Comparison of ENCODE assay signal across 8 cellular contexts in genomic region chr1:211381481-211382181, GRCh38. TPM values are rescaled to one million over a fixed set of nuclear protein-coding genes. Genes with fewer than 3 reads are reported as not detected.
DNase-seq lines count a peak whose midpoint lies in the region; ATAC-seq lines count a peak whose summit lies in the region.

No MANE protein-coding gene starts in this region.

- no peaks in the 10 kb centered on the region for H3K9me2 ChIP-seq in GM23248 (ENCODE audit: insufficient read depth)

- peak overlapping the region; percentile 87 for H3K4me2 ChIP-seq in GM23248 (ENCODE audit: unreplicated experiment)

- peak overlapping the region; percentile 90 to 97 (median 96) for H3K4me3 Mint-ChIP-seq in CD4-positive, CD25-positive, alpha-beta regulatory T cell
- H3K4me3 Mint-ChIP-seq in activated naive CD8-positive, alpha-beta T cell treated with anti-CD3 and anti-CD28 coated beads for 36 hours: peak overlapping the region; percentile 82

- no peaks in the 10 kb centered on the region for H3K27me3 Mint-ChIP-seq in CD4-positive, CD25-positive, alpha-beta regulatory T cell
- H3K27me3 Mint-ChIP-seq in activated naive CD8-positive, alpha-beta T cell treated with anti-CD3 and anti-CD28 coated beads for 36 hours: no peaks in the 10 kb centered on the region

- peak overlapping the region; percentile 55 to 98 (median 96) for H3K27ac Mint-ChIP-seq in CD4-positive, CD25-positive, alpha-beta regulatory T cell
- H3K27ac Mint-ChIP-seq in activated naive CD8-positive, alpha-beta T cell treated with anti-CD3 and anti-CD28 coated beads for 36 hours: peak overlapping the region; percentile 96

- peaks cover 22 to 51% (median 31%) of the 10 kb centered on the region in 4 donors for H3K4me1 Mint-ChIP-seq in CD4-positive, CD25-positive, alpha-beta regulatory T cell
- H3K4me1 Mint-ChIP-seq in activated naive CD8-positive, alpha-beta T cell treated with anti-CD3 and anti-CD28 coated beads for 36 hours: peaks cover 42% of the 10 kb centered on the region

- H3K27ac ChIP-seq in CD4-positive, CD25-positive, alpha-beta regulatory T cell (ENCODE audit: insufficient read depth, low read length, poor library complexity, severe bottlenecking): peak overlapping the region; percentile 90
- H3K27ac ChIP-seq in GM23248: no peak overlapping the region; the same call in 1 of the 2 replicates

- no peak for ATAC-seq in CD4-positive, CD25-positive, alpha-beta regulatory T cell (ENCODE audit: low read depth in 2 of 2)
- no peak for ATAC-seq in GM21526 (IDR thresholded peaks at IDR 0.05; ENCODE audit: low FRiP score, unreplicated experiment)

- no peaks in the 10 kb centered on the region for H3K79me2 ChIP-seq in GM23248 (ENCODE audit: insufficient read depth)

- peak overlapping the region; percentile 77 for H3K4me3 ChIP-seq in CD4-positive, CD25-positive, alpha-beta regulatory T cell (ENCODE audit: low read depth, low read length)
- H3K4me3 ChIP-seq in GM23248 (peak overlapping the region; percentile 74), mucosa of stomach (ENCODE audit: low read length) (peak overlapping the region; percentile 95)

- no peaks in the 10 kb centered on the region for H3K9me3 ChIP-seq in CD4-positive, CD25-positive, alpha-beta regulatory T cell (ENCODE audit: control insufficient read depth in 2 of 2, low read length in 2 of 2)
- no peaks in the 10 kb centered on the region for H3K9me3 ChIP-seq in GM23248 (ENCODE audit: low read depth)
- H3K9me3 ChIP-seq in mucosa of stomach (ENCODE audit: control insufficient read depth, low read length): no peaks in the 10 kb centered on the region

- peaks cover 7% of the 10 kb centered on the region for H3K4me1 ChIP-seq in CD4-positive, CD25-positive, alpha-beta regulatory T cell (ENCODE audit: control insufficient read depth, insufficient read depth, low read length, poor library complexity, severe bottlenecking)
- H3K4me1 ChIP-seq in GM23248 (ENCODE audit: insufficient read depth): peaks cover 31% of the 10 kb centered on the region
- H3K4me1 ChIP-seq in mucosa of stomach (ENCODE audit: control insufficient read depth, insufficient read depth, low read length): peaks cover 10% of the 10 kb centered on the region

- peak overlapping the region; percentile 95 for H2AFZ ChIP-seq in GM23248

- no peaks in the 10 kb centered on the region for H3K27me3 ChIP-seq in CD4-positive, CD25-positive, alpha-beta regulatory T cell (ENCODE audit: control insufficient read depth, insufficient read depth, low read length)
- H3K27me3 ChIP-seq in GM23248 (replicated peaks; ENCODE audit: insufficient read depth) (no peaks in the 10 kb centered on the region), mucosa of stomach (ENCODE audit: control insufficient read depth, insufficient read depth, low read length) (no peaks in the 10 kb centered on the region)

- DNase-seq in CD4-positive, CD25-positive, alpha-beta regulatory T cell: no peak
- no peak for DNase-seq in GM23248
- no peak for DNase-seq in activated naive CD8-positive, alpha-beta T cell treated with anti-CD3 and anti-CD28 coated beads for 36 hours
- DNase-seq in mucosa of gallbladder (ENCODE audit: low spot score): no peak
- DNase-seq in NCI-H2171 (lab: John Stamatoyannopoulos, UW): no peak
- no peak for DNase-seq in midbrain (lab: John Stamatoyannopoulos, UW)

- in situ Hi-C loops in GM23248 (cut with MboI): no loop called here

- peaks cover 2% of the 10 kb centered on the region for H3K36me3 Mint-ChIP-seq in CD4-positive, CD25-positive, alpha-beta regulatory T cell
- peaks cover 19% of the 10 kb centered on the region for H3K36me3 Mint-ChIP-seq in activated naive CD8-positive, alpha-beta T cell treated with anti-CD3 and anti-CD28 coated beads for 36 hours

- peak overlapping the region; percentile 85 for H3K9ac ChIP-seq in GM23248
- H3K9ac ChIP-seq in mucosa of stomach (ENCODE audit: low read length): peak overlapping the region; percentile 99

- H3K36me3 ChIP-seq in CD4-positive, CD25-positive, alpha-beta regulatory T cell (ENCODE audit: control insufficient read depth, insufficient read depth, low read length): peaks cover 2% of the 10 kb centered on the region
- H3K36me3 ChIP-seq in GM23248 (ENCODE audit: low read depth) (no peaks in the 10 kb centered on the region), mucosa of stomach (ENCODE audit: control insufficient read depth, insufficient read depth, low read length) (no peaks in the 10 kb centered on the region)

- WGBS in GM23248 (ENCODE audit: low coverage in 1 of 2, low lambda C conversion rate in 2 of 2, missing lambda C conversion rate in 2 of 2), 2 experiments: 89 to 91% methylated on average over 5 of the region's 5 CpGs

- H3K9me3 Mint-ChIP-seq in CD4-positive, CD25-positive, alpha-beta regulatory T cell: no peaks in the 10 kb centered on the region
- no peaks in the 10 kb centered on the region for H3K9me3 Mint-ChIP-seq in activated naive CD8-positive, alpha-beta T cell treated with anti-CD3 and anti-CD28 coated beads for 36 hours

- H3F3A ChIP-seq in GM23248 (ENCODE audit: insufficient read depth): peaks cover 38% of the 10 kb centered on the region

- no peaks in the 10 kb centered on the region for H4K20me1 ChIP-seq in GM23248 (ENCODE audit: insufficient read depth)

RNA-seq across cellular contexts. Expression of gene TRAF5, which starts 55.0 kb away (rescaled TPM):
- 58.3 TPM for total RNA-seq in CD4-positive, CD25-positive, alpha-beta regulatory T cell
- 10 to 100 TPM; 34.4 to 41.7 (median 38.3) TPM for polyA plus RNA-seq in CD4-positive, CD25-positive, alpha-beta regulatory T cell
- total RNA-seq in GM23248 (2014; rRNA removed; shearing (Covaris generic)): 7.7 and 9.9 TPM in 2 replicates
- 5.7 and 6.3 TPM in 2 replicates for polyA plus RNA-seq in GM23248 (2016; fragmentation: Nextera tagmentation; extraction: Ambion mirVana)
- total RNA-seq in activated naive CD8-positive, alpha-beta T cell treated with anti-CD3 and anti-CD28 coated beads for 36 hours: 10 to 100 TPM; 23.7 to 24.4 TPM
- 18.5 TPM for total RNA-seq in mucosa of gallbladder
